23 cellular contexts compared by ENCODE assay signal in genomic region chr1:92843046-92843423, GRCh38. TPM values are rescaled to one million over a fixed set of nuclear protein-coding genes. Genes with fewer than 3 reads are reported as not detected.
DNase-seq lines count a peak whose midpoint lies in the region; ATAC-seq, FAIRE-seq and TF ChIP-seq lines count a peak whose summit lies in the region.
"Had no signal": no experiment of that assay in that cellular context is flagged by ENCODE, and none has a peak within 500 bp of the region (broad histone marks: within the 10 kb centered on the region; RNA-seq: fewer than 3 reads in every experiment).

No MANE protein-coding gene starts in this region.

- TF ChIP-seq CTCF in A549 (IDR thresholded peaks at IDR 0.05) = no peak
- TF ChIP-seq CTCF in RWPE2 (IDR thresholded peaks at IDR 0.05; ENCODE audit: poor library complexity, severe bottlenecking) = no peak
- TF ChIP-seq CTCF in tibial nerve (IDR thresholded peaks at IDR 0.05) = no peak

- H3K27ac Mint-ChIP-seq in central memory CD8-positive, alpha-beta T cell (ENCODE audit: low read depth) = peak overlapping the region; percentile 61

- H3K27me3 ChIP-seq in RWPE2 (ENCODE audit: insufficient read depth, poor library complexity, severe bottlenecking) (no peaks in the 10 kb centered on the region), tibial nerve (no peaks in the 10 kb centered on the region)
- H3K27me3 ChIP-seq: foreskin keratinocyte, left lung, stomach, upper lobe of left lung had no signal

- H3K9me3 ChIP-seq in A549 (no peaks in the 10 kb centered on the region), RWPE2 (ENCODE audit: severe bottlenecking) (no peaks in the 10 kb centered on the region), tibial nerve (no peaks in the 10 kb centered on the region)
- H3K9me3 ChIP-seq: HAP-1, left lung, stomach, upper lobe of left lung had no signal

- no peak overlapping the region for H3K27ac ChIP-seq in A549
- no peak overlapping the region for H3K27ac ChIP-seq in RWPE2 (ENCODE audit: poor library complexity, severe bottlenecking)
- no peak overlapping the region for H3K27ac ChIP-seq in tibial nerve
- H3K27ac ChIP-seq: foreskin keratinocyte, left lung, parathyroid adenoma, stomach, upper lobe of left lung had no signal

- no peak overlapping the region for H3K4me3 Mint-ChIP-seq in central memory CD8-positive, alpha-beta T cell

- TF ChIP-seq EP300 in A549 (IDR thresholded peaks at IDR 0.05) = no peak
- TF ChIP-seq EP300 in tibial nerve (IDR thresholded peaks at IDR 0.05) = no peak

- 33% methylated on average over 2 of the region's 2 CpGs for WGBS in A549 (ENCODE audit: missing lambda C conversion rate)
- WGBS in tibial nerve, 2 donors = 43 to 45% methylated on average over 2 of the region's 2 CpGs

- no peak for ATAC-seq in A549
- ATAC-seq in RWPE2 (ENCODE audit: low read depth) = 0 out of 3 replicates have a peak, but pooled peaks have one; percentile 8
- ATAC-seq in central memory CD8-positive, alpha-beta T cell (replicated peaks; ENCODE audit: extremely low read depth, poor library complexity, severe bottlenecking) = no peak
- ATAC-seq: foreskin keratinocyte, sciatic nerve had no signal

- CTCF ChIA-PET in A549 (lab: Yijun Ruan, JAX) = interaction anchor here (0.7 to 1.8 kb wide), 5 partner anchors 8 to 94 kb away, joined by 3 to 7 read pairs (median 4); partner anchors contain the start of gene RPL5

- DNase-seq in DMS53 (lab: John Stamatoyannopoulos, UW) (peak; percentile 48), DMS53 treated with DMSO at 0.1 percent for 48 hours (lab: John Stamatoyannopoulos, UW; ENCODE audit: unreplicated experiment) (no peak), A549 (ENCODE audit: low read depth in 1 of 2, low spot score in 1 of 2) (no peak), RWPE2 (ENCODE audit: low spot score) (no peak), tibial nerve (ENCODE audit: low spot score in 2 of 2) (no peak), DMS153 treated with DMSO at 0.1 percent for 48 hours (lab: John Stamatoyannopoulos, UW; ENCODE audit: unreplicated experiment) (no peak), GF-D8 (lab: John Stamatoyannopoulos, UW) (no peak)
- DNase-seq in central memory CD8-positive, alpha-beta T cell (ENCODE audit: low spot score in 2 of 2) = no peak
- DNase-seq: activated CD4-positive, alpha-beta T cell treated with anti-CD3 and anti-CD28 coated beads for 1 hour; activated naive CD4-positive, alpha-beta T cell treated with Interleukin-2 at 50 U/mL for 16 hours; cerebellar nuclear complex; erythroblast; foreskin keratinocyte; KG1; left lung; NCI-H1694 treated with DMSO at 0.1 percent for 48 hours; NCI-H526 treated with DMSO at 0.1 percent for 48 hours; stomach; upper lobe of left lung had no signal

- no peak for FAIRE-seq in A549 (lab: Jason Lieb, UNC)
- FAIRE-seq: astrocyte had no signal

- H3K4me2 ChIP-seq in A549 = no peak overlapping the region

- H3K36me3 ChIP-seq in RWPE2 (ENCODE audit: low read depth) (peaks cover 66% of the 10 kb centered on the region), tibial nerve (peaks cover 4 to 65% (median 17%) of the 10 kb centered on the region in 3 donors)

- peaks cover 74% of the 10 kb centered on the region for H3K36me3 Mint-ChIP-seq in central memory CD8-positive, alpha-beta T cell (ENCODE audit: insufficient read depth)

- TF ChIP-seq RAD21 in A549 (conservative IDR thresholded peaks at IDR 0.05 in 1 of 2, IDR thresholded peaks at IDR 0.05 in 1 of 2) = no peak

- no peaks in the 10 kb centered on the region for H3K27me3 Mint-ChIP-seq in central memory CD8-positive, alpha-beta T cell

- POLR2A ChIA-PET in A549 (lab: Yijun Ruan, JAX) = interaction anchor here (2.7 kb wide), 1 partner anchor 11 kb away, joined by 13 read pairs; the partner anchor contains the start of gene RPL5

- no peaks in the 10 kb centered on the region for H3K9me3 Mint-ChIP-seq in central memory CD8-positive, alpha-beta T cell

- H3K4me1 ChIP-seq in A549 (peaks cover 7% of the 10 kb centered on the region; the same call in 2 of the 3 replicates), RWPE2 (ENCODE audit: insufficient read depth, poor library complexity, severe bottlenecking) (peaks cover 7% of the 10 kb centered on the region), tibial nerve (peaks cover 0 to 22% (median 0%) of the 10 kb centered on the region in 4 donors)
- H3K4me1 ChIP-seq: HAP-1, parathyroid adenoma had no signal

- TF ChIP-seq POLR2A in A549 (IDR thresholded peaks at IDR 0.05; ENCODE audit: low read length) (no peak), tibial nerve (IDR thresholded peaks at IDR 0.05) (no peak)

- peaks cover 27% of the 10 kb centered on the region for H3K4me1 Mint-ChIP-seq in central memory CD8-positive, alpha-beta T cell

- H3K4me3 ChIP-seq in A549 (no peak overlapping the region), RWPE2 (ENCODE audit: severe bottlenecking) (no peak overlapping the region), tibial nerve (no peak overlapping the region)
- H3K4me3 ChIP-seq: HAP-1, left lung, stomach, upper lobe of left lung had no signal

TF ChIP-seq in A549, 52 proteins besides CTCF, POLR2A, EP300 and RAD21:
- TF ChIP-seq, protein P1, sequence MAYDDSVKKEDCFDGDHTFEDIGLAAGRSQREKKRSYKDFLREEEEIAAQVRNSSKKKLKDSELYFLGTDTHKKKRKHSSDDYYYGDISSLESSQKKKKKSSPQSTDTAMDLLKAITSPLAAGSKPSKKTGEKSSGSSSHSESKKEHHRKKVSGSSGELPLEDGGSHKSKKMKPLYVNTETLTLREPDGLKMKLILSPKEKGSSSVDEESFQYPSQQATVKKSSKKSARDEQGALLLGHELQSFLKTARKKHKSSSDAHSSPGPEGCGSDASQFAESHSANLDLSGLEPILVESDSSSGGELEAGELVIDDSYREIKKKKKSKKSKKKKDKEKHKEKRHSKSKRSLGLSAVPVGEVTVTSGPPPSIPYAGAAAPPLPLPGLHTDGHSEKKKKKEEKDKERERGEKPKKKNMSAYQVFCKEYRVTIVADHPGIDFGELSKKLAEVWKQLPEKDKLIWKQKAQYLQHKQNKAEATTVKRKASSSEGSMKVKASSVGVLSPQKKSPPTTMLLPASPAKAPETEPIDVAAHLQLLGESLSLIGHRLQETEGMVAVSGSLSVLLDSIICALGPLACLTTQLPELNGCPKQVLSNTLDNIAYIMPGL (CRISPR knock-in tag; IDR thresholded peaks at IDR 0.05; ENCODE audit: borderline replicate concordance) = no peak
- TF ChIP-seq EHF (CRISPR knock-in tag; IDR thresholded peaks at IDR 0.05) (no peak), HOXA7 (CRISPR knock-in tag; IDR thresholded peaks at IDR 0.05) (no peak), RARB (CRISPR knock-in tag; IDR thresholded peaks at IDR 0.05) (0 out of 2 replicates have a peak, but pooled peaks have one; percentile 2)
TF ChIP-seq in A549: peak in this region for 1.

RNA-seq across cellular contexts. Expression of gene RPL5, which starts 11.2 kb away (rescaled TPM):
- polyA plus RNA-seq in A549 (2011; rRNA removed) = 1,649 and 2,015 TPM in 2 replicates
- 796 and 807 TPM in 2 replicates for polyA plus RNA-seq in A549 (2012; cell fraction: cytosol; rRNA removed)
- polyA plus RNA-seq in A549 (2012; cell fraction: nucleus; rRNA removed) = 263 and 365 TPM in 2 replicates
- polyA plus RNA-seq in A549 (2017; fragmentation: RNase III; extraction: RNeasy Plus Mini Kit Qiagen cat#74134 plus additional on column Dnase treatment) = 1,222 to 1,289 TPM (median 1,243 TPM) in 3 replicates
- 643 and 712 TPM in 2 replicates for polyA minus RNA-seq in A549 (2011; rRNA and poly(A)+ RNA removed)
- 1,000 to 10,000 TPM; 1,387 to 1,574 (median 1,436) TPM for total RNA-seq in tibial nerve

RNA-seq across cellular contexts. Expression of gene EVI5, which starts 58.1 kb away (rescaled TPM):
- polyA plus RNA-seq in A549 (2011; rRNA removed) = 8.2 and 10.4 TPM in 2 replicates
- 2.8 and 3.5 TPM in 2 replicates for polyA plus RNA-seq in A549 (2012; cell fraction: cytosol; rRNA removed)
- 1.8 and 2.0 TPM in 2 replicates for polyA plus RNA-seq in A549 (2012; cell fraction: nucleus; rRNA removed)
- 9.4 to 11.4 TPM (median 10.2 TPM) in 3 replicates for polyA plus RNA-seq in A549 (2017; fragmentation: RNase III; extraction: RNeasy Plus Mini Kit Qiagen cat#74134 plus additional on column Dnase treatment)
- polyA minus RNA-seq in A549 (2011; rRNA and poly(A)+ RNA removed) = 7.1 and 9.1 TPM in 2 replicates
- 10 to 100 TPM; 48.7 to 70.7 (median 50.8) TPM for total RNA-seq in tibial nerve
